17 cellular contexts compared by ENCODE assay signal in the genomic region with DNA sequence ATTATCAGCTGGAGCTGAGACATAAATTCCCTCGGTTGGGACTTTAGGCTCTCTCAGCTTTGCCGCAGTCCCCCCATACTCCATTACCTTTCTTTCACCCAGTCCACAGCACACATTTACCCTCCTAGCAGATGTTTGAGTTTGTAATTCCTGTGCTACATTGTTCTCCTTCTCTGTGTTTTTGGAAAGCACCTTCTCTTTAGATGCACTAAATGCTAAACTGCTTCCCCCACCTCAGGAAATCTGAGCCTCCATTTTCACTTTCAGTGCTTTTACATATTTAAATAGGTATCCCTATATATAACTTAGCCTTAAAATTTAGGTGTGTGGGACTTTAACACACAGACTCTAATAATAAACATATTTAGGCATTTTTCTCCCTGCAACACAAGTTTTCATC.
"Had no signal": no experiment of that assay in that cellular context is flagged by ENCODE, and none has a peak within 500 bp of the region (broad histone marks: within the 10 kb centered on the region; RNA-seq: fewer than 3 reads in every experiment).

No MANE protein-coding gene starts in this region.

- H3K9me3 ChIP-seq: left ventricle myocardium inferior, ovary, upper lobe of left lung had no signal

- H3K9me3 Mint-ChIP-seq: activated B cell treated with CpG ODN at 0.5 μM for 24 hours; activated CD4-positive, alpha-beta T cell treated with anti-CD3 and anti-CD28 coated beads, Interleukin-2, amount 10 ng/mL, durations not matched to agents 24 days and 14 days; activated naive CD4-positive, alpha-beta T cell treated with anti-CD3 and anti-CD28 coated beads, Interleukin-2, amount 10 ng/mL, durations not matched to agents 7 days and 5 days; activated T-helper 2 cell treated with anti-CD3 and anti-CD28 coated beads, Interferon-gamma antibody, Interleukin-2, Interleukin-4, amounts not matched to agents 10 μg/mL and 5 μg/mL and 100 μg/mL, durations not matched to agents 14 hours and 24 hours and 36 hours; memory B cell; neural crest cell; stimulated activated naive CD8-positive, alpha-beta T cell treated with anti-CD3 and anti-CD28 coated beads, Interleukin-15, Interleukin-2, amounts not matched to agents 100 ng/mL and 50 ng/mL, for 24 hours had no signal

- H3K4me1 Mint-ChIP-seq: activated B cell treated with CpG ODN at 0.5 μM for 24 hours; activated CD4-positive, alpha-beta T cell treated with anti-CD3 and anti-CD28 coated beads, Interleukin-2, amount 10 ng/mL, durations not matched to agents 24 days and 14 days; activated naive CD4-positive, alpha-beta T cell treated with anti-CD3 and anti-CD28 coated beads, Interleukin-2, amount 10 ng/mL, durations not matched to agents 7 days and 5 days; memory B cell had no signal

- H3K4me3 ChIP-seq: left ventricle myocardium inferior, ovary, upper lobe of left lung had no signal

- H3K27ac Mint-ChIP-seq: activated B cell treated with CpG ODN at 0.5 μM for 24 hours; activated CD4-positive, alpha-beta T cell treated with anti-CD3 and anti-CD28 coated beads, Interleukin-2, amount 10 ng/mL, durations not matched to agents 24 days and 14 days; activated naive CD4-positive, alpha-beta T cell treated with anti-CD3 and anti-CD28 coated beads, Interleukin-2, amount 10 ng/mL, durations not matched to agents 7 days and 5 days; activated T-helper 2 cell treated with anti-CD3 and anti-CD28 coated beads, Interferon-gamma antibody, Interleukin-2, Interleukin-4, amounts not matched to agents 10 μg/mL and 5 μg/mL and 100 μg/mL, durations not matched to agents 14 hours and 24 hours and 36 hours; memory B cell; stimulated activated naive CD8-positive, alpha-beta T cell treated with anti-CD3 and anti-CD28 coated beads, Interleukin-15, Interleukin-2, amounts not matched to agents 100 ng/mL and 50 ng/mL, for 24 hours had no signal

- DNase-seq: activated B cell treated with CpG ODN at 0.5 μM for 24 hours; activated CD4-positive, alpha-beta T cell treated with anti-CD3 and anti-CD28 coated beads, Interleukin-2, amount 10 ng/mL, durations not matched to agents 24 days and 14 days; activated naive CD4-positive, alpha-beta T cell treated with anti-CD3 and anti-CD28 coated beads, Interleukin-2, amount 10 ng/mL, durations not matched to agents 7 days and 5 days; activated T-cell treated with anti-CD3 and anti-CD28 coated beads for 4 hours; central memory CD4-positive, alpha-beta T cell; cortex of kidney; effector CD8-positive, alpha-beta T cell; kidney; left ventricle myocardium inferior; ovary; stimulated activated CD4-positive, alpha-beta T cell treated with anti-CD3 and anti-CD28 coated beads, Interleukin-4, amount 100 ng/mL, for 1 hour; stimulated activated CD8-positive, alpha-beta memory T cell treated with anti-CD3 and anti-CD28 coated beads, Interleukin-4, amount 100 ng/mL, for 48 hours; upper lobe of left lung had no signal

- H3K27me3 ChIP-seq: ovary, upper lobe of left lung had no signal

- H3K4me1 ChIP-seq: upper lobe of left lung had no signal

- H3K4me3 Mint-ChIP-seq: activated B cell treated with CpG ODN at 0.5 μM for 24 hours; activated CD4-positive, alpha-beta T cell treated with anti-CD3 and anti-CD28 coated beads, Interleukin-2, amount 10 ng/mL, durations not matched to agents 24 days and 14 days; activated naive CD4-positive, alpha-beta T cell treated with anti-CD3 and anti-CD28 coated beads, Interleukin-2, amount 10 ng/mL, durations not matched to agents 7 days and 5 days; memory B cell; neural crest cell; stimulated activated naive CD8-positive, alpha-beta T cell treated with anti-CD3 and anti-CD28 coated beads, Interleukin-15, Interleukin-2, amounts not matched to agents 100 ng/mL and 50 ng/mL, for 24 hours had no signal

- H3K27me3 Mint-ChIP-seq: activated B cell treated with CpG ODN at 0.5 μM for 24 hours; activated CD4-positive, alpha-beta T cell treated with anti-CD3 and anti-CD28 coated beads, Interleukin-2, amount 10 ng/mL, durations not matched to agents 24 days and 14 days; activated naive CD4-positive, alpha-beta T cell treated with anti-CD3 and anti-CD28 coated beads, Interleukin-2, amount 10 ng/mL, durations not matched to agents 7 days and 5 days; memory B cell; stimulated activated naive CD8-positive, alpha-beta T cell treated with anti-CD3 and anti-CD28 coated beads, Interleukin-15, Interleukin-2, amounts not matched to agents 100 ng/mL and 50 ng/mL, for 24 hours had no signal

- H3K27ac ChIP-seq: left ventricle myocardium inferior, ovary, upper lobe of left lung had no signal

- H3K36me3 Mint-ChIP-seq: activated naive CD4-positive, alpha-beta T cell treated with anti-CD3 and anti-CD28 coated beads, Interleukin-2, amount 10 ng/mL, durations not matched to agents 7 days and 5 days; memory B cell had no signal

- H3K36me3 ChIP-seq: left ventricle myocardium inferior, ovary, upper lobe of left lung had no signal
